ENCODE assay signal across 1 cellular context in the genomic region with DNA sequence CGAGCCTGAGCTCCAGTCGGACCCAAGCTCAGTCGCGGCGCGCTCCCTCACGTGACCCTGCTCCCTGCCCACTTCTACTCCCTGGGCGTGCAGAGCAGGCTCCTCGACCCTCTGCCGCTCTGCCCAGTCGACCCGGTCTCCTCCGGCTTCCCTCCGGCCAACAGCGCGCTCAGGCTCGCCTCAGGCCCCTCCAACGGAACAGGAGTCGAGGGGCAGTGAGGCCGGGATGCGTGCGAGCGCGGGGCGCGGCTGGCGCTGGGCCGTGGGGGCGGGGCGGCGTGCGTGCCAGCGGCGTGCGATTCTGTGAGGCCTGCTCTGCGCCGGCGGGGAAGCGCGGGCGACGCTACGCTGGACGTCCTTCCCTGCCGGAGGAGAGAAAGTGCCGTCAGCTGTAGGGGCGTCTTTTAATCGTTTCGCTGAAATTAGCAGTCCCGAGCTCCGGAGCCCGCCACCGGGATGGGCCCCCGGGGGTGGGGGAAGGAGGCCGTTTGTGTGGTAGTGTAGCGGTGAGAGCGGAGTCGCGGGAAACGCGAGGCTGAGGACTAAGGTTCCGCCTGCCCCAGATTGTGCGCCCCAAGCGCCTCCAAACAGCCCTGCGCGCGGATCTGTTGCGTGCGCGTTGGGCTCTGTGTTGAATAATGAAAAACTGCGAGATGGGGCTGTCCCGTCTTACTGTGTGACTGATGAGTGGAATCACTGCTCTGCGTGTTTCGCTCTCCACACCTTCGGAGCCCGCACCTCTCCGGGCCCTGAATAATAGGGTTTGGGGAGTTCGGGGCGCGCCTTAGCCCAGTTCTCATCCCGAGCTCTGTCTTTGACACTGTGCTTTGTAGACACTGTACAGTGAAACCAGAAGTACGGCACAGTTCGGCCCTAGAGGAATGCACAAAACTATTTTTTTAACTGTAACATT.
A peak's percentile ranks its signal among the peaks of the same experiment; 100 is the strongest.
TF ChIP-seq lines count a peak whose summit lies in the region.

A gene with protein sequence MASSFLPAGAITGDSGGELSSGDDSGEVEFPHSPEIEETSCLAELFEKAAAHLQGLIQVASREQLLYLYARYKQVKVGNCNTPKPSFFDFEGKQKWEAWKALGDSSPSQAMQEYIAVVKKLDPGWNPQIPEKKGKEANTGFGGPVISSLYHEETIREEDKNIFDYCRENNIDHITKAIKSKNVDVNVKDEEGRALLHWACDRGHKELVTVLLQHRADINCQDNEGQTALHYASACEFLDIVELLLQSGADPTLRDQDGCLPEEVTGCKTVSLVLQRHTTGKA (minus strand): TSS at position 217 of the 913 bp plus-strand sequence. CDS start 311 bp downstream, outside the sequence.

TF ChIP-seq in HepG2, 621 proteins besides CTCF, POLR2A, EP300 and RAD21 (continued from another document and continues in another):
- TF ChIP-seq, protein P1, sequence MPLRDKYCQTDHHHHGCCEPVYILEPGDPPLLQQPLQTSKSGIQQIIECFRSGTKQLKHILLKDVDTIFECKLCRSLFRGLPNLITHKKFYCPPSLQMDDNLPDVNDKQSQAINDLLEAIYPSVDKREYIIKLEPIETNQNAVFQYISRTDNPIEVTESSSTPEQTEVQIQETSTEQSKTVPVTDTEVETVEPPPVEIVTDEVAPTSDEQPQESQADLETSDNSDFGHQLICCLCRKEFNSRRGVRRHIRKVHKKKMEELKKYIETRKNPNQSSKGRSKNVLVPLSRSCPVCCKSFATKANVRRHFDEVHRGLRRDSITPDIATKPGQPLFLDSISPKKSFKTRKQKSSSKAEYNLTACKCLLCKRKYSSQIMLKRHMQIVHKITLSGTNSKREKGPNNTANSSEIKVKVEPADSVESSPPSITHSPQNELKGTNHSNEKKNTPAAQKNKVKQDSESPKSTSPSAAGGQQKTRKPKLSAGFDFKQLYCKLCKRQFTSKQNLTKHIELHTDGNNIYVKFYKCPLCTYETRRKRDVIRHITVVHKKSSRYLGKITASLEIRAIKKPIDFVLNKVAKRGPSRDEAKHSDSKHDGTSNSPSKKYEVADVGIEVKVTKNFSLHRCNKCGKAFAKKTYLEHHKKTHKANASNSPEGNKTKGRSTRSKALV (CRISPR knock-in tag; IDR thresholded peaks at IDR 0.05): peak; percentile 100
- TF ChIP-seq ZNF138 (CRISPR knock-in tag; IDR thresholded peaks at IDR 0.05; ENCODE audit: low read depth) (no peak; the same call in 1 of the 2 replicates), ZNF503 (CRISPR knock-in tag; IDR thresholded peaks at IDR 0.05) (peak; percentile 75; the same call in 1 of the 2 replicates), RBM39 (IDR thresholded peaks at IDR 0.05; ENCODE audit: low read depth, low read length, poor library complexity, severe bottlenecking) (peak; percentile 87), ZNF577 (CRISPR knock-in tag; IDR thresholded peaks at IDR 0.05; ENCODE audit: borderline replicate concordance, low read depth) (0 out of 2 replicates have a peak, but pooled peaks have one; percentile 67), ZNF672 (CRISPR knock-in tag; IDR thresholded peaks at IDR 0.05) (peak; percentile 96; the same call in 1 of the 2 replicates), ZNF10 (CRISPR knock-in tag; IDR thresholded peaks at IDR 0.05; ENCODE audit: borderline replicate concordance, low read depth) (no peak), ZIK1 (CRISPR knock-in tag; IDR thresholded peaks at IDR 0.05; ENCODE audit: borderline replicate concordance, low read depth) (peak; percentile 95), ZSCAN30 (CRISPR knock-in tag; IDR thresholded peaks at IDR 0.05) (no peak; the same call in 1 of the 2 replicates), ZNF749 (CRISPR knock-in tag; IDR thresholded peaks at IDR 0.05; ENCODE audit: borderline replicate concordance) (peak; percentile 99), ZNF546 (CRISPR knock-in tag; conservative IDR thresholded peaks at IDR 0.05) (peak; percentile 95), SPEN (CRISPR knock-in tag; IDR thresholded peaks at IDR 0.05; ENCODE audit: low read depth) (peak; percentile 96; the same call in 1 of the 2 replicates), TRIM24 (CRISPR knock-in tag; IDR thresholded peaks at IDR 0.05) (no peak), POGZ (CRISPR knock-in tag; IDR thresholded peaks at IDR 0.05) (peak; percentile 70), XRCC5 (optimal IDR thresholded peaks at IDR 0.05; ENCODE audit: low read length) (peak; percentile 78), ETV5 (CRISPR knock-in tag; IDR thresholded peaks at IDR 0.05; ENCODE audit: borderline replicate concordance) (peak; percentile 34; the same call in 1 of the 2 replicates), NRL (CRISPR knock-in tag; IDR thresholded peaks at IDR 0.05; ENCODE audit: borderline replicate concordance) (no peak; the same call in 1 of the 2 replicates), RFX3 (CRISPR knock-in tag; IDR thresholded peaks at IDR 0.05) (no peak), FOSL2 (CRISPR knock-in tag; IDR thresholded peaks at IDR 0.05) (no peak), KDM6A (CRISPR knock-in tag; IDR thresholded peaks at IDR 0.05; ENCODE audit: low read depth) (no peak), ZC3H13 (CRISPR knock-in tag; IDR thresholded peaks at IDR 0.05) (peak; percentile 97), NFE2L2 (IDR thresholded peaks at IDR 0.05; ENCODE audit: low read length) (0 out of 2 replicates have a peak, but pooled peaks have one; percentile 1), NKX3-1 (CRISPR knock-in tag; IDR thresholded peaks at IDR 0.05) (peak; percentile 77), ZNF564 (CRISPR knock-in tag; IDR thresholded peaks at IDR 0.05) (peak; percentile 97), HCFC1 (IDR thresholded peaks at IDR 0.05; ENCODE audit: low read depth, low read length) (no peak; the same call in 1 of the 2 replicates), KDM3A (CRISPR knock-in tag; IDR thresholded peaks at IDR 0.05; ENCODE audit: low read depth) (peak; percentile 46; the same call in 1 of the 2 replicates), ZFP91 (CRISPR knock-in tag; IDR thresholded peaks at IDR 0.05; ENCODE audit: borderline replicate concordance) (peak; percentile 95), SMARCE1 (IDR thresholded peaks at IDR 0.05; ENCODE audit: borderline replicate concordance) (no peak), ZNF709 (CRISPR knock-in tag; IDR thresholded peaks at IDR 0.05) (peak; percentile 98), REXO4 (CRISPR knock-in tag; IDR thresholded peaks at IDR 0.05; ENCODE audit: borderline replicate concordance) (peak; percentile 80; the same call in 1 of the 2 replicates), MAFF (IDR thresholded peaks at IDR 0.05; ENCODE audit: low read depth, low read length) (no peak), ZBTB20 (CRISPR knock-in tag; IDR thresholded peaks at IDR 0.05; ENCODE audit: borderline replicate concordance, low read depth) (peak; percentile 32; the same call in 1 of the 2 replicates), ZNF281 (CRISPR knock-in tag; IDR thresholded peaks at IDR 0.05; ENCODE audit: borderline replicate concordance) (peak; percentile 95), EZH2 (conservative IDR thresholded peaks at IDR 0.05; ENCODE audit: low read depth, low read length) (no peak), ZNF644 (CRISPR knock-in tag; IDR thresholded peaks at IDR 0.05; ENCODE audit: low read depth) (no peak; the same call in 1 of the 2 replicates), ZNF841 (CRISPR knock-in tag; IDR thresholded peaks at IDR 0.05; ENCODE audit: borderline replicate concordance) (peak; percentile 96; the same call in 1 of the 2 replicates), CENPX (CRISPR knock-in tag; IDR thresholded peaks at IDR 0.05) (no peak), HOXA3 (CRISPR knock-in tag; IDR thresholded peaks at IDR 0.05) (peak; percentile 88)
- TF ChIP-seq, protein P2, sequence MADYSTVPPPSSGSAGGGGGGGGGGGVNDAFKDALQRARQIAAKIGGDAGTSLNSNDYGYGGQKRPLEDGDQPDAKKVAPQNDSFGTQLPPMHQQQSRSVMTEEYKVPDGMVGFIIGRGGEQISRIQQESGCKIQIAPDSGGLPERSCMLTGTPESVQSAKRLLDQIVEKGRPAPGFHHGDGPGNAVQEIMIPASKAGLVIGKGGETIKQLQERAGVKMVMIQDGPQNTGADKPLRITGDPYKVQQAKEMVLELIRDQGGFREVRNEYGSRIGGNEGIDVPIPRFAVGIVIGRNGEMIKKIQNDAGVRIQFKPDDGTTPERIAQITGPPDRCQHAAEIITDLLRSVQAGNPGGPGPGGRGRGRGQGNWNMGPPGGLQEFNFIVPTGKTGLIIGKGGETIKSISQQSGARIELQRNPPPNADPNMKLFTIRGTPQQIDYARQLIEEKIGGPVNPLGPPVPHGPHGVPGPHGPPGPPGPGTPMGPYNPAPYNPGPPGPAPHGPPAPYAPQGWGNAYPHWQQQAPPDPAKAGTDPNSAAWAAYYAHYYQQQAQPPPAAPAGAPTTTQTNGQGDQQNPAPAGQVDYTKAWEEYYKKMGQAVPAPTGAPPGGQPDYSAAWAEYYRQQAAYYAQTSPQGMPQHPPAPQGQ (CRISPR knock-in tag; IDR thresholded peaks at IDR 0.05; ENCODE audit: borderline replicate concordance): no peak
- TF ChIP-seq, protein P3, sequence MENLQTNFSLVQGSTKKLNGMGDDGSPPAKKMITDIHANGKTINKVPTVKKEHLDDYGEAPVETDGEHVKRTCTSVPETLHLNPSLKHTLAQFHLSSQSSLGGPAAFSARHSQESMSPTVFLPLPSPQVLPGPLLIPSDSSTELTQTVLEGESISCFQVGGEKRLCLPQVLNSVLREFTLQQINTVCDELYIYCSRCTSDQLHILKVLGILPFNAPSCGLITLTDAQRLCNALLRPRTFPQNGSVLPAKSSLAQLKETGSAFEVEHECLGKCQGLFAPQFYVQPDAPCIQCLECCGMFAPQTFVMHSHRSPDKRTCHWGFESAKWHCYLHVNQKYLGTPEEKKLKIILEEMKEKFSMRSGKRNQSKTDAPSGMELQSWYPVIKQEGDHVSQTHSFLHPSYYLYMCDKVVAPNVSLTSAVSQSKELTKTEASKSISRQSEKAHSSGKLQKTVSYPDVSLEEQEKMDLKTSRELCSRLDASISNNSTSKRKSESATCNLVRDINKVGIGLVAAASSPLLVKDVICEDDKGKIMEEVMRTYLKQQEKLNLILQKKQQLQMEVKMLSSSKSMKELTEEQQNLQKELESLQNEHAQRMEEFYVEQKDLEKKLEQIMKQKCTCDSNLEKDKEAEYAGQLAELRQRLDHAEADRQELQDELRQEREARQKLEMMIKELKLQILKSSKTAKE (CRISPR knock-in tag; IDR thresholded peaks at IDR 0.05; ENCODE audit: borderline replicate concordance): peak; percentile 47; the same call in 1 of the 2 replicates
- TF ChIP-seq, protein P4, sequence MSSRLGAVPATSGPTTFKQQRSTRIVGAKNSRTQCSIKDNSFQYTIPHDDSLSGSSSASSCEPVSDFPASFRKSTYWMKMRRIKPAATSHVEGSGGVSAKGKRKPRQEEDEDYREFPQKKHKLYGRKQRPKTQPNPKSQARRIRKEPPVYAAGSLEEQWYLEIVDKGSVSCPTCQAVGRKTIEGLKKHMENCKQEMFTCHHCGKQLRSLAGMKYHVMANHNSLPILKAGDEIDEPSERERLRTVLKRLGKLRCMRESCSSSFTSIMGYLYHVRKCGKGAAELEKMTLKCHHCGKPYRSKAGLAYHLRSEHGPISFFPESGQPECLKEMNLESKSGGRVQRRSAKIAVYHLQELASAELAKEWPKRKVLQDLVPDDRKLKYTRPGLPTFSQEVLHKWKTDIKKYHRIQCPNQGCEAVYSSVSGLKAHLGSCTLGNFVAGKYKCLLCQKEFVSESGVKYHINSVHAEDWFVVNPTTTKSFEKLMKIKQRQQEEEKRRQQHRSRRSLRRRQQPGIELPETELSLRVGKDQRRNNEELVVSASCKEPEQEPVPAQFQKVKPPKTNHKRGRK (CRISPR knock-in tag; IDR thresholded peaks at IDR 0.05): no peak
- TF ChIP-seq, protein P5, sequence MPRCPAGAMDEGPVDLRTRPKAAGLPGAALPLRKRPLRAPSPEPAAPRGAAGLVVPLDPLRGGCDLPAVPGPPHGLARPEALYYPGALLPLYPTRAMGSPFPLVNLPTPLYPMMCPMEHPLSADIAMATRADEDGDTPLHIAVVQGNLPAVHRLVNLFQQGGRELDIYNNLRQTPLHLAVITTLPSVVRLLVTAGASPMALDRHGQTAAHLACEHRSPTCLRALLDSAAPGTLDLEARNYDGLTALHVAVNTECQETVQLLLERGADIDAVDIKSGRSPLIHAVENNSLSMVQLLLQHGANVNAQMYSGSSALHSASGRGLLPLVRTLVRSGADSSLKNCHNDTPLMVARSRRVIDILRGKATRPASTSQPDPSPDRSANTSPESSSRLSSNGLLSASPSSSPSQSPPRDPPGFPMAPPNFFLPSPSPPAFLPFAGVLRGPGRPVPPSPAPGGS (CRISPR knock-in tag; IDR thresholded peaks at IDR 0.05): peak; percentile 97; the same call in 1 of the 2 replicates
